7 cellular contexts compared by ENCODE assay signal in the genomic region with DNA sequence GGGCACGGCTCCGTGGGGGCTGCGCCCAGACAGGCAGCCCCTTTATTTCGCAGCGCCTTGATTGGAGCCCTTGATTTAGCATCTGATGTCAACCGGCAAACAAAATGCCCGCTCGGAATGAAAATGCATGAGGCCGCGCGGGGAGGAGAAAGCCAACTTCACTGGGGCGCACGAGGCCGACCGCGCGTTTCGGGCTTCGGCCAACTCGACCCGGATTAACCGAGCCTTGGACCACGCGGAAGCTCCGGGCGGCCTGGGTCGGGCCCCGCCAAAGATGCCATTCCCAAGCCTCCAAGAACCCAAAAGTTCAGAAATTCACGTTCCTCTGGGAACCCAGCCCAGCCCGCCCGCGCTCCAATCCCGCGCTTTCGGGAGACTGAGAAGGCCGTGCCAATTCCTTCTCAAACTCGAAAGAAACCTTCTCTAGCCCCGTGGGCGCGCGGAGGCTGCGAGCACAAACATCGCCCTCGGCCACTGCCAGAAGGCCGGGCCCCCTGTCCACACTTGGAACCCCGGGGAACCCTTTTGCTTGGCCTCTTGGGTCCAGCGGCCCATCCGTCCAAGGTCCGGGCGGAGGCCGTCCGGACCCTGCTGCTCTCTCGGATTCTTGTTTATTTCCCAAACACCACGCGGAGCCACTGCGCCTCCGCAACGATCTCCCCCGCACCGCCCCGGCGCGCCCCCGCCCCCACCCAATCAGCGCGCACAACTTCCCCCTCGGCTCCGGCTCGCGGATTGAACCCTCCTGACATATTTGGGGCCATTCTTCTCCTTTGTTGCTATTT. TPM values are rescaled to one million over a fixed set of nuclear protein-coding genes. Genes with fewer than 3 reads are reported as not detected.
A peak's percentile ranks its signal among the peaks of the same experiment; 100 is the strongest.
DNase-seq lines count a peak whose midpoint lies in the region; ATAC-seq and TF ChIP-seq lines count a peak whose summit lies in the region.

No MANE protein-coding gene starts in this region.

- H3K36me3 ChIP-seq in psoas muscle (ENCODE audit: insufficient read depth in 1 of 2, low read depth in 1 of 2) (no peaks in the 10 kb centered on the region), left lung (no peaks in the 10 kb centered on the region)

- H3K4me1 ChIP-seq in psoas muscle, result peaks cover 6% of the 10 kb centered on the region
- peaks cover 5 to 52% of the 10 kb centered on the region in 2 donors for H3K4me1 ChIP-seq in left lung

- H3K27me3 ChIP-seq in psoas muscle (ENCODE audit: insufficient read depth in 3 of 3, low read length in 2 of 3), result peaks cover 5 to 80% (median 41%) of the 10 kb centered on the region in 3 donors
- H3K27me3 ChIP-seq in left lung, result peaks cover 91 to 100% of the 10 kb centered on the region in 2 donors

- intact Hi-C loops in psoas muscle (cut with DNase I), result loop anchor here in 1 of 2 donors (10.0 kb wide), 1 partner anchor 198 kb away; no protein-coding TSS in a partner anchor
- intact Hi-C loops in left lung (cut with DNase I), result loop anchor here in 1 of 2 donors (10.0 kb wide), 1 partner anchor 198 kb away; no protein-coding TSS in a partner anchor

- ATAC-seq in psoas muscle (no peak), HG03039 (IDR thresholded peaks at IDR 0.05; ENCODE audit: unreplicated experiment) (no peak), HG03108 (IDR thresholded peaks at IDR 0.05; ENCODE audit: unreplicated experiment) (no peak), left lung (no peak)

- in situ Hi-C loops in G401 (cut with HindIII; ENCODE audit: low sequenced_read_pairs), result no loop called here

- no peak for TF ChIP-seq CTCF in psoas muscle (IDR thresholded peaks at IDR 0.05)
- TF ChIP-seq CTCF in left lung (IDR thresholded peaks at IDR 0.05), result no peak

- peak overlapping the region; percentile 61 for H3K4me3 ChIP-seq in psoas muscle
- H3K4me3 ChIP-seq in left lung, result peak overlapping the region in 1 of 2 donors; percentile 24

- H3K27ac ChIP-seq in cingulate gyrus (ENCODE audit: low read depth, low read length) (peak overlapping the region; percentile 10), psoas muscle (no peak overlapping the region), left lung (no peak overlapping the region)

- peak; percentile 62 for DNase-seq in G401 (ENCODE audit: low spot score)
- DNase-seq in NCI-H1105 treated with DMSO at 0.1 percent for 48 hours (lab: John Stamatoyannopoulos, UW), result peak; percentile 96
- no peak for DNase-seq in psoas muscle
- no peak for DNase-seq in left lung

- H3K9me3 ChIP-seq in psoas muscle (no peaks in the 10 kb centered on the region), left lung (no peaks in the 10 kb centered on the region)

- 3 to 6% (median 4%) methylated on average over 70 of the region's 70 CpGs for WGBS in psoas muscle, 3 donors

RNA-seq across cellular contexts. Expression of a gene that starts 0.8 kb away (rescaled TPM):
- total RNA-seq in G401 (2014; rRNA removed; shearing (Covaris generic)), result not detected in 2 replicates
- under 1 TPM in 1 of 4 donors, not detected in 3; 0.08 TPM for total RNA-seq in psoas muscle
- not detected for polyA plus RNA-seq in psoas muscle
- not detected for total RNA-seq in left lung

Comparison
In these comparisons a context has a peak if more than half of its experiments do, and no peak if none do; other contexts are left out.
1. DNase-seq: peak in G401 (single experiment) and NCI-H1105 treated with DMSO at 0.1 percent for 48 hours (single experiment); none in psoas muscle (0 of 2) and left lung (0 of 2).